9 cellular contexts compared by ENCODE assay signal in genomic region chr11:63920870-63921417, GRCh38. TPM values are rescaled to one million over a fixed set of nuclear protein-coding genes. Genes with fewer than 3 reads are reported as not detected.
DNase-seq lines count a peak whose midpoint lies in the region; ATAC-seq and TF ChIP-seq lines count a peak whose summit lies in the region.
"Had no signal": no experiment of that assay in that cellular context is flagged by ENCODE, and none has a peak within 500 bp of the region (broad histone marks: within the 10 kb centered on the region; RNA-seq: fewer than 3 reads in every experiment).

No MANE protein-coding gene starts in this region.

- H3K4me2 ChIP-seq in trophoblast cell (ENCODE audit: low read length): no peak overlapping the region

- H3K79me2 ChIP-seq in trophoblast cell (ENCODE audit: control insufficient read depth, insufficient read depth, low read length, poor library complexity): peaks cover 10% of the 10 kb centered on the region

- H4K91ac ChIP-seq in trophoblast cell (ENCODE audit: low read depth, low read length): peak overlapping the region; percentile 85

- H3K4me1 ChIP-seq in SJCRH30: peaks cover 11% of the 10 kb centered on the region
- peaks cover 36 to 38% of the 10 kb centered on the region in 2 experiments for H3K4me1 ChIP-seq in trophoblast cell (ENCODE audit: control insufficient read depth in 1 of 2, insufficient read depth in 2 of 2, low read length in 2 of 2)

- DNase-seq in GM12865 (ENCODE audit: low read depth): peak; percentile 43
- peak in 1 of 2 experiments; percentile 40 for DNase-seq in SJCRH30
- DNase-seq in endothelial cell (ENCODE audit: low spot score): peak; percentile 46
- DNase-seq in trophoblast cell: no peak
- no peak for DNase-seq in activated T-helper 2 cell treated with anti-CD3 and anti-CD28 coated beads, Interferon-gamma antibody, Interleukin-2, Interleukin-4, amounts not matched to agents 10 μg/mL and 5 μg/mL and 100 μg/mL, durations not matched to agents 14 hours and 24 hours and 36 hours (ENCODE audit: low spot score)
- DNase-seq in DMS153 treated with DMSO at 0.1 percent for 48 hours (lab: John Stamatoyannopoulos, UW; ENCODE audit: unreplicated experiment): no peak
- DNase-seq: NCI-H1048 had no signal

- no peak overlapping the region for H3K4ac ChIP-seq in trophoblast cell (ENCODE audit: low read depth, low read length)

- H3K36me3 Mint-ChIP-seq in endothelial cell (ENCODE audit: low read depth, unreplicated experiment): peaks cover 5% of the 10 kb centered on the region
- H3K36me3 Mint-ChIP-seq in activated T-helper 2 cell treated with anti-CD3 and anti-CD28 coated beads, Interferon-gamma antibody, Interleukin-2, Interleukin-4, amounts not matched to agents 10 μg/mL and 5 μg/mL and 100 μg/mL, durations not matched to agents 14 hours and 24 hours and 36 hours (ENCODE audit: low read depth): no peaks in the 10 kb centered on the region

- no peaks in the 10 kb centered on the region for H3K27me3 ChIP-seq in SJCRH30
- H3K27me3 ChIP-seq in trophoblast cell (ENCODE audit: insufficient read depth, low read length): no peaks in the 10 kb centered on the region

- H3K9me3 ChIP-seq in SJCRH30 (replicated peaks) (no peaks in the 10 kb centered on the region), trophoblast cell (ENCODE audit: insufficient read depth, low read depth, low read length) (peaks cover 2% of the 10 kb centered on the region)

- H3K4me1 Mint-ChIP-seq in endothelial cell (ENCODE audit: unreplicated experiment): peaks cover 7% of the 10 kb centered on the region
- peaks cover 4% of the 10 kb centered on the region for H3K4me1 Mint-ChIP-seq in activated T-helper 2 cell treated with anti-CD3 and anti-CD28 coated beads, Interferon-gamma antibody, Interleukin-2, Interleukin-4, amounts not matched to agents 10 μg/mL and 5 μg/mL and 100 μg/mL, durations not matched to agents 14 hours and 24 hours and 36 hours (ENCODE audit: low read depth)

- H2BK5ac ChIP-seq in trophoblast cell (ENCODE audit: low read depth, low read length, poor library complexity): no peak overlapping the region

- peak; percentile 66 for TF ChIP-seq CTCF in GM12865 (IDR thresholded peaks at IDR 0.05; ENCODE audit: insufficient read depth, low read depth, low read length, missing control alignments)
- TF ChIP-seq CTCF in endothelial cell (IDR thresholded peaks at IDR 0.05; ENCODE audit: unreplicated experiment): peak; percentile 67

- H3K27ac Mint-ChIP-seq in endothelial cell (ENCODE audit: unreplicated experiment): no peak overlapping the region
- no peak overlapping the region for H3K27ac Mint-ChIP-seq in activated T-helper 2 cell treated with anti-CD3 and anti-CD28 coated beads, Interferon-gamma antibody, Interleukin-2, Interleukin-4, amounts not matched to agents 10 μg/mL and 5 μg/mL and 100 μg/mL, durations not matched to agents 14 hours and 24 hours and 36 hours

- no peak overlapping the region for H3K4me3 Mint-ChIP-seq in endothelial cell (ENCODE audit: unreplicated experiment)
- no peak overlapping the region for H3K4me3 Mint-ChIP-seq in activated T-helper 2 cell treated with anti-CD3 and anti-CD28 coated beads, Interferon-gamma antibody, Interleukin-2, Interleukin-4, amounts not matched to agents 10 μg/mL and 5 μg/mL and 100 μg/mL, durations not matched to agents 14 hours and 24 hours and 36 hours (ENCODE audit: low read depth)

- peaks cover 7% of the 10 kb centered on the region for H3K27me3 Mint-ChIP-seq in endothelial cell (ENCODE audit: unreplicated experiment)
- H3K27me3 Mint-ChIP-seq in activated T-helper 2 cell treated with anti-CD3 and anti-CD28 coated beads, Interferon-gamma antibody, Interleukin-2, Interleukin-4, amounts not matched to agents 10 μg/mL and 5 μg/mL and 100 μg/mL, durations not matched to agents 14 hours and 24 hours and 36 hours (ENCODE audit: low read depth): peaks cover 33% of the 10 kb centered on the region

- ATAC-seq in HG02571 (IDR thresholded peaks at IDR 0.05; ENCODE audit: unreplicated experiment) (no peak), GM21515 (IDR thresholded peaks at IDR 0.05; ENCODE audit: unreplicated experiment) (no peak)

- H3K9me3 Mint-ChIP-seq in endothelial cell (ENCODE audit: unreplicated experiment): no peaks in the 10 kb centered on the region
- no peaks in the 10 kb centered on the region for H3K9me3 Mint-ChIP-seq in activated T-helper 2 cell treated with anti-CD3 and anti-CD28 coated beads, Interferon-gamma antibody, Interleukin-2, Interleukin-4, amounts not matched to agents 10 μg/mL and 5 μg/mL and 100 μg/mL, durations not matched to agents 14 hours and 24 hours and 36 hours

- peak overlapping the region; percentile 30 for H3K14ac ChIP-seq in trophoblast cell (ENCODE audit: low read length)

- no peak overlapping the region for H4K12ac ChIP-seq in trophoblast cell (ENCODE audit: low read depth, low read length)

- H3K36me3 ChIP-seq in SJCRH30: no peaks in the 10 kb centered on the region
- no peaks in the 10 kb centered on the region for H3K36me3 ChIP-seq in trophoblast cell (ENCODE audit: control insufficient read depth in 1 of 2, insufficient read depth in 2 of 2, low read length in 2 of 2)

- intact Hi-C loops in activated T-helper 2 cell treated with anti-CD3 and anti-CD28 coated beads, Interferon-gamma antibody, Interleukin-2, Interleukin-4, amounts not matched to agents 10 μg/mL and 5 μg/mL and 100 μg/mL, durations not matched to agents 14 hours and 24 hours and 36 hours (cut with micrococcal nuclease): no loop called here

- no peak overlapping the region for H3K9ac ChIP-seq in trophoblast cell (ENCODE audit: low read length)

- peak overlapping the region; percentile 85 for H2AK5ac ChIP-seq in trophoblast cell (ENCODE audit: low read length)

- no peak overlapping the region for H2BK120ac ChIP-seq in trophoblast cell (ENCODE audit: insufficient read depth, low read length, poor library complexity)

- peak overlapping the region; percentile 89; the same call in 1 of the 2 replicates for H3K27ac ChIP-seq in SJCRH30
- H3K27ac ChIP-seq in trophoblast cell (ENCODE audit: low read depth, low read length): no peak overlapping the region

- H3K4me3 ChIP-seq in GM12865 (ENCODE audit: low read depth, low read length): no peak overlapping the region
- H3K4me3 ChIP-seq in SJCRH30: peak overlapping the region; percentile 73
- no peak overlapping the region for H3K4me3 ChIP-seq in trophoblast cell (ENCODE audit: low read depth, low read length)

- H3K79me1 ChIP-seq in trophoblast cell (ENCODE audit: low read length): peaks cover 40% of the 10 kb centered on the region

- peak overlapping the region; percentile 10 for H2AFZ ChIP-seq in trophoblast cell (ENCODE audit: insufficient read depth, low read length, poor library complexity)

- WGBS in trophoblast cell (ENCODE audit: extremely low coverage, insufficient coverage, insufficient read length): no CpG with 5 or more reads among the region's 15 CpGs

- H3K18ac ChIP-seq in trophoblast cell (ENCODE audit: low read length): peak overlapping the region; percentile 66

- no peak overlapping the region for H3K23ac ChIP-seq in trophoblast cell (ENCODE audit: low read length)

- H4K8ac ChIP-seq in trophoblast cell (ENCODE audit: low read depth, low read length): peak overlapping the region; percentile 77

- H2BK12ac ChIP-seq in trophoblast cell (ENCODE audit: low read length): peak overlapping the region; percentile 77

RNA-seq across cellular contexts. Expression of gene RCOR2, which starts 4.0 kb away (rescaled TPM):
- 17.2 and 17.9 TPM in 2 replicates for total RNA-seq in SJCRH30 (2014; rRNA removed; shearing (Covaris generic))
- 9.3 TPM for total RNA-seq in endothelial cell (ENCODE audit: unreplicated experiment)
- 11.6 and 13.0 TPM in 2 replicates for polyA plus RNA-seq in trophoblast cell (2013)
- 0.41 and 0.43 TPM in 2 replicates for total RNA-seq in activated T-helper 2 cell treated with anti-CD3 and anti-CD28 coated beads, Interferon-gamma antibody, Interleukin-2, Interleukin-4, amounts not matched to agents 10 μg/mL and 5 μg/mL and 100 μg/mL, durations not matched to agents 14 hours and 24 hours and 36 hours

RNA-seq across cellular contexts. Expression of gene NAA40, which starts 17.9 kb away (rescaled TPM):
- total RNA-seq in SJCRH30 (2014; rRNA removed; shearing (Covaris generic)): 25.2 and 28.6 TPM in 2 replicates
- total RNA-seq in endothelial cell (ENCODE audit: unreplicated experiment): 48.2 TPM
- polyA plus RNA-seq in trophoblast cell (2013): 12.0 and 12.4 TPM in 2 replicates
- total RNA-seq in activated T-helper 2 cell treated with anti-CD3 and anti-CD28 coated beads, Interferon-gamma antibody, Interleukin-2, Interleukin-4, amounts not matched to agents 10 μg/mL and 5 μg/mL and 100 μg/mL, durations not matched to agents 14 hours and 24 hours and 36 hours: 29.9 and 30.3 TPM in 2 replicates

RNA-seq across cellular contexts. Expression of gene COX8A, which starts 53.5 kb away (rescaled TPM):
- 597 and 702 TPM in 2 replicates for total RNA-seq in SJCRH30 (2014; rRNA removed; shearing (Covaris generic))
- 188 TPM for total RNA-seq in endothelial cell (ENCODE audit: unreplicated experiment)
- polyA plus RNA-seq in trophoblast cell (2013): 385 and 425 TPM in 2 replicates
- 312 and 326 TPM in 2 replicates for total RNA-seq in activated T-helper 2 cell treated with anti-CD3 and anti-CD28 coated beads, Interferon-gamma antibody, Interleukin-2, Interleukin-4, amounts not matched to agents 10 μg/mL and 5 μg/mL and 100 μg/mL, durations not matched to agents 14 hours and 24 hours and 36 hours

Comparison
In these comparisons a context has a peak if more than half of its experiments do, and no peak if none do; other contexts are left out.
1. DNase-seq: peak in GM12865 (single experiment) and endothelial cell (single experiment); none in trophoblast cell (0 of 2), activated T-helper 2 cell treated with anti-CD3 and anti-CD28 coated beads, Interferon-gamma antibody, Interleukin-2, Interleukin-4, amounts not matched to agents 10 μg/mL and 5 μg/mL and 100 μg/mL, durations not matched to agents 14 hours and 24 hours and 36 hours (single experiment) and DMS153 treated with DMSO at 0.1 percent for 48 hours (single experiment).